8 cellular contexts compared by ENCODE assay signal in genomic region chr5:141558150-141558549, GRCh38.
A peak's percentile ranks its signal among the peaks of the same experiment; 100 is the strongest.
DNase-seq lines count a peak whose midpoint lies in the region; ATAC-seq and TF ChIP-seq lines count a peak whose summit lies in the region.

No MANE protein-coding gene starts in this region.

- no peaks in the 10 kb centered on the region for H3K27me3 Mint-ChIP-seq in osteocyte (ENCODE audit: unreplicated experiment)

- DNase-seq in dorsolateral prefrontal cortex (no peak), osteocyte (ENCODE audit: extremely low spot score, unreplicated experiment) (no peak), SIG-M5 (lab: John Stamatoyannopoulos, UW) (no peak), activated gamma-delta T cell treated with Interleukin-2 at 50 U/mL for 16 hours (no peak), NCI-H510A treated with DMSO at 0.1 percent for 48 hours (lab: John Stamatoyannopoulos, UW) (no peak)

- peak overlapping the region; percentile 38 to 98 (median 93) for H3K27ac ChIP-seq in dorsolateral prefrontal cortex

- H3K27ac Mint-ChIP-seq in osteocyte (ENCODE audit: unreplicated experiment): peak overlapping the region; percentile 99

- no peaks in the 10 kb centered on the region for H3K27me3 ChIP-seq in dorsolateral prefrontal cortex

- TF ChIP-seq CTCF in LNCAP (IDR thresholded peaks at IDR 0.05) (peak; percentile 16; the same call in 1 of the 2 replicates), dorsolateral prefrontal cortex (IDR thresholded peaks at IDR 0.05 in 54 of 56, conservative IDR thresholded peaks at IDR 0.05 in 2 of 56; ENCODE audit: low read depth in 1 of 56, partially characterized antibody in 56 of 56) (peak in 14 of 56 donors; percentile 1 to 31 (median 13)), osteocyte (IDR thresholded peaks at IDR 0.05) (peak; percentile 4)

- peak; percentile 16 for ATAC-seq in GM18498 (IDR thresholded peaks at IDR 0.05; ENCODE audit: unreplicated experiment)
- ATAC-seq in HG02678 (IDR thresholded peaks at IDR 0.05; ENCODE audit: unreplicated experiment): no peak

- H3K4me3 Mint-ChIP-seq in osteocyte (ENCODE audit: unreplicated experiment): no peak overlapping the region

- H3K36me3 Mint-ChIP-seq in osteocyte (ENCODE audit: unreplicated experiment): peaks cover 13% of the 10 kb centered on the region

- H3K9me3 Mint-ChIP-seq in osteocyte (ENCODE audit: unreplicated experiment): no peaks in the 10 kb centered on the region

- H3K4me3 ChIP-seq in dorsolateral prefrontal cortex: peak overlapping the region; percentile 8 to 74 (median 53)

- H3K4me1 Mint-ChIP-seq in osteocyte (ENCODE audit: unreplicated experiment): peaks cover 26% of the 10 kb centered on the region

- intact Hi-C loops in dorsolateral prefrontal cortex (cut with DNase I): loop anchor here (2.0 to 10.0 kb wide), 5 partner anchors 36 to 203 kb away; partner anchors contain the start of genes PCDHGA10 (in 1 of the 2), PCDHGA4 (in 1 of the 2), PCDHGA9 (in 1 of the 2) and PCDHGB1 (in 1 of the 2)
